16 cellular contexts compared by ENCODE assay signal in genomic region chr19:57088125-57088524, GRCh38. TPM values are rescaled to one million over a fixed set of nuclear protein-coding genes. Genes with fewer than 3 reads are reported as not detected.
A peak's percentile ranks its signal among the peaks of the same experiment; 100 is the strongest.
DNase-seq lines count a peak whose midpoint lies in the region; TF ChIP-seq lines count a peak whose summit lies in the region.
"Had no signal": no experiment of that assay in that cellular context is flagged by ENCODE, and none has a peak within 500 bp of the region (broad histone marks: within the 10 kb centered on the region; RNA-seq: fewer than 3 reads in every experiment).

No MANE protein-coding gene starts in this region.

- H2AK5ac ChIP-seq in trophoblast cell (ENCODE audit: low read length) = no peak overlapping the region

- H3K79me1 ChIP-seq in trophoblast cell (ENCODE audit: low read length) = no peaks in the 10 kb centered on the region

- DNase-seq in NCI-H2171 treated with DMSO at 0.1 percent for 48 hours (lab: John Stamatoyannopoulos, UW) (peak; percentile 6), NCI-H2171 (lab: John Stamatoyannopoulos, UW) (no peak), D341Med (ENCODE audit: low spot score) (peak; percentile 51), WERI-Rb-1 (peak; percentile 93), trophoblast cell (no peak), NCI-H1105 (lab: John Stamatoyannopoulos, UW) (no peak), G401 (ENCODE audit: low spot score) (no peak)
- DNase-seq: 8988T; AML-193; Caco-2; CD8-positive, alpha-beta memory T cell; DND-41; HCEC 1CT; HFFc6 had no signal

- H3K79me2 ChIP-seq in trophoblast cell (ENCODE audit: control insufficient read depth, insufficient read depth, low read length, poor library complexity) = no peaks in the 10 kb centered on the region

- no peak overlapping the region for H4K12ac ChIP-seq in trophoblast cell (ENCODE audit: low read depth, low read length)

- no peak overlapping the region for H3K23ac ChIP-seq in trophoblast cell (ENCODE audit: low read length)

- H3K27ac ChIP-seq in WERI-Rb-1 (peak overlapping the region; percentile 91), trophoblast cell (ENCODE audit: low read depth, low read length) (no peak overlapping the region)
- H3K27ac ChIP-seq: BLaER1 had no signal

- TF ChIP-seq CTCF in WERI-Rb-1 (IDR thresholded peaks at IDR 0.05; ENCODE audit: low read depth, low read length) = no peak

- no peak overlapping the region for H3K4me2 ChIP-seq in trophoblast cell (ENCODE audit: low read length)
- H3K4me2 ChIP-seq: BLaER1 had no signal

- no peak overlapping the region for H4K91ac ChIP-seq in trophoblast cell (ENCODE audit: low read depth, low read length)

- no peak overlapping the region for H4K8ac ChIP-seq in trophoblast cell (ENCODE audit: low read depth, low read length)

- H3K36me3 ChIP-seq in WERI-Rb-1 (no peaks in the 10 kb centered on the region; the same call in 1 of the 2 replicates), trophoblast cell (ENCODE audit: control insufficient read depth in 1 of 2, insufficient read depth in 2 of 2, low read length in 2 of 2) (no peaks in the 10 kb centered on the region)
- H3K36me3 ChIP-seq: BLaER1 had no signal

- no peaks in the 10 kb centered on the region for H3K9me3 ChIP-seq in WERI-Rb-1 (ENCODE audit: severe bottlenecking)
- H3K9me3 ChIP-seq in trophoblast cell (ENCODE audit: insufficient read depth, low read depth, low read length) = peaks cover 19% of the 10 kb centered on the region
- H3K9me3 ChIP-seq: BLaER1 had no signal

- H3K14ac ChIP-seq in trophoblast cell (ENCODE audit: low read length) = no peak overlapping the region

- H3K18ac ChIP-seq in trophoblast cell (ENCODE audit: low read length) = no peak overlapping the region

- H2BK12ac ChIP-seq in trophoblast cell (ENCODE audit: low read length) = no peak overlapping the region

- WGBS in trophoblast cell (ENCODE audit: extremely low coverage, insufficient coverage, insufficient read length) = no CpG with 5 or more reads among the region's 11 CpGs

- no peak overlapping the region for H2BK120ac ChIP-seq in trophoblast cell (ENCODE audit: insufficient read depth, low read length, poor library complexity)

- H3K27me3 ChIP-seq in WERI-Rb-1 (ENCODE audit: insufficient read depth, low read depth, severe bottlenecking) (no peaks in the 10 kb centered on the region), trophoblast cell (ENCODE audit: insufficient read depth, low read length) (no peaks in the 10 kb centered on the region)
- H3K27me3 ChIP-seq: BLaER1 had no signal

- peak overlapping the region; percentile 42 for H3K4me3 ChIP-seq in WERI-Rb-1 (ENCODE audit: low read depth, low read length)
- H3K4me3 ChIP-seq in trophoblast cell (ENCODE audit: low read depth, low read length) = peak overlapping the region; percentile 31
- H3K4me3 ChIP-seq: BLaER1 had no signal

- no peak overlapping the region for H2BK5ac ChIP-seq in trophoblast cell (ENCODE audit: low read depth, low read length, poor library complexity)

- H3K9ac ChIP-seq in trophoblast cell (ENCODE audit: low read length) = no peak overlapping the region
- H3K9ac ChIP-seq: BLaER1 had no signal

- in situ Hi-C loops in G401 (cut with HindIII; ENCODE audit: low sequenced_read_pairs) = no loop called here

- H3K4ac ChIP-seq in trophoblast cell (ENCODE audit: low read depth, low read length) = no peak overlapping the region

- no peaks in the 10 kb centered on the region for H3K4me1 ChIP-seq in trophoblast cell (ENCODE audit: control insufficient read depth in 1 of 2, insufficient read depth in 2 of 2, low read length in 2 of 2)
- H3K4me1 ChIP-seq: Caco-2 had no signal

- no peak overlapping the region for H2AFZ ChIP-seq in trophoblast cell (ENCODE audit: insufficient read depth, low read length, poor library complexity)

RNA-seq across cellular contexts. Expression of gene USP29, which starts 31.7 kb away (rescaled TPM):
- polyA plus RNA-seq in trophoblast cell (2013) = not detected in 2 replicates
- total RNA-seq in G401 (2014; rRNA removed; shearing (Covaris generic)) = 0.20 TPM in 1 of 2 replicates, not detected in the other
- total RNA-seq: Caco-2; CD8-positive, alpha-beta memory T cell; H4; HFFc6 had no signal
- polyA plus RNA-seq: CD8-positive, alpha-beta memory T cell had no signal

RNA-seq across cellular contexts. Expression of gene ZIM3, which starts 56.9 kb away (rescaled TPM):
- not detected in 2 replicates for polyA plus RNA-seq in trophoblast cell (2013)
- total RNA-seq in G401 (2014; rRNA removed; shearing (Covaris generic)) = not detected in 2 replicates
- total RNA-seq: Caco-2; CD8-positive, alpha-beta memory T cell; H4; HFFc6 had no signal
- polyA plus RNA-seq: CD8-positive, alpha-beta memory T cell had no signal

Comparison
In these comparisons a context has a peak if more than half of its experiments do, and no peak if none do; other contexts are left out.
1. DNase-seq: peak in NCI-H2171 treated with DMSO at 0.1 percent for 48 hours (single experiment), D341Med (single experiment) and WERI-Rb-1 (single experiment); none in NCI-H2171 (single experiment), trophoblast cell (0 of 2), NCI-H1105 (single experiment) and G401 (single experiment).